In genomic region chr1:37997256-37998088, GRCh38 we compare ENCODE assay signal across 12 cellular contexts. TPM values are rescaled to one million over a fixed set of nuclear protein-coding genes. Genes with fewer than 3 reads are reported as not detected.
DNase-seq lines count a peak whose midpoint lies in the region; ATAC-seq and TF ChIP-seq lines count a peak whose summit lies in the region.
"Had no signal": no experiment of that assay in that cellular context is flagged by ENCODE, and none has a peak within 500 bp of the region (broad histone marks: within the 10 kb centered on the region; RNA-seq: fewer than 3 reads in every experiment).

No MANE protein-coding gene starts in this region.

- H3K36me3 ChIP-seq in neutrophil: peaks cover 21% of the 10 kb centered on the region

- DNase-seq in activated naive CD8-positive, alpha-beta T cell treated with anti-CD3 and anti-CD28 coated beads, Interleukin-2, amount 50 U/mL, for 24 hours: no peak
- DNase-seq in activated naive CD8-positive, alpha-beta T cell treated with anti-CD3 and anti-CD28 coated beads for 36 hours: no peak
- DNase-seq in endothelial cell (ENCODE audit: low spot score) (no peak), ureter (ENCODE audit: low spot score) (peak; percentile 49), NCI-H1092 (lab: John Stamatoyannopoulos, UW) (no peak), glutamatergic neuron (no peak)
- DNase-seq: NCI-H1048, NCI-H510A, T1000 had no signal

- H3K4me3 ChIP-seq in neutrophil (ENCODE audit: low read depth in 1 of 2, low read length in 1 of 2): peak overlapping the region; percentile 56
- H3K4me3 ChIP-seq: A549 had no signal

- H3K9me3 Mint-ChIP-seq in activated naive CD8-positive, alpha-beta T cell treated with anti-CD3 and anti-CD28 coated beads, Interleukin-2, amount 50 U/mL, for 24 hours: no peaks in the 10 kb centered on the region
- no peaks in the 10 kb centered on the region for H3K9me3 Mint-ChIP-seq in activated naive CD8-positive, alpha-beta T cell treated with anti-CD3 and anti-CD28 coated beads for 36 hours
- H3K9me3 Mint-ChIP-seq in endothelial cell (ENCODE audit: unreplicated experiment) (no peaks in the 10 kb centered on the region), glutamatergic neuron (ENCODE audit: unreplicated experiment) (peaks cover 4% of the 10 kb centered on the region)

- H3K27me3 Mint-ChIP-seq in activated naive CD8-positive, alpha-beta T cell treated with anti-CD3 and anti-CD28 coated beads, Interleukin-2, amount 50 U/mL, for 24 hours: no peaks in the 10 kb centered on the region
- H3K27me3 Mint-ChIP-seq in activated naive CD8-positive, alpha-beta T cell treated with anti-CD3 and anti-CD28 coated beads for 36 hours: no peaks in the 10 kb centered on the region
- H3K27me3 Mint-ChIP-seq in endothelial cell (ENCODE audit: unreplicated experiment): peaks cover 21% of the 10 kb centered on the region
- peaks cover 11% of the 10 kb centered on the region for H3K27me3 Mint-ChIP-seq in glutamatergic neuron (ENCODE audit: unreplicated experiment)

- H3K27ac ChIP-seq in neutrophil: peak overlapping the region; percentile 91
- H3K27ac ChIP-seq: A549 had no signal

- TF ChIP-seq CTCF in endothelial cell (IDR thresholded peaks at IDR 0.05; ENCODE audit: unreplicated experiment) (no peak), neutrophil (IDR thresholded peaks at IDR 0.05) (no peak), glutamatergic neuron (IDR thresholded peaks at IDR 0.05; ENCODE audit: partially characterized antibody, unreplicated experiment) (no peak)

- no peaks in the 10 kb centered on the region for H3K9me3 ChIP-seq in neutrophil
- H3K9me3 ChIP-seq: A549 had no signal

- no peaks in the 10 kb centered on the region for H3K27me3 ChIP-seq in neutrophil

- peak overlapping the region; percentile 31 for H3K27ac Mint-ChIP-seq in activated naive CD8-positive, alpha-beta T cell treated with anti-CD3 and anti-CD28 coated beads, Interleukin-2, amount 50 U/mL, for 24 hours
- H3K27ac Mint-ChIP-seq in activated naive CD8-positive, alpha-beta T cell treated with anti-CD3 and anti-CD28 coated beads for 36 hours: no peak overlapping the region
- peak overlapping the region; percentile 100 for H3K27ac Mint-ChIP-seq in endothelial cell (ENCODE audit: unreplicated experiment)
- no peak overlapping the region for H3K27ac Mint-ChIP-seq in glutamatergic neuron (ENCODE audit: unreplicated experiment)

- ATAC-seq in activated naive CD8-positive, alpha-beta T cell treated with anti-CD3 and anti-CD28 coated beads, Interleukin-2, amount 50 U/mL, for 24 hours: no peak
- no peak for ATAC-seq in HG02938 (IDR thresholded peaks at IDR 0.05; ENCODE audit: unreplicated experiment)
- ATAC-seq: A549 had no signal

- peaks cover 82 to 83% of the 10 kb centered on the region in 2 experiments for H3K4me1 ChIP-seq in neutrophil (ENCODE audit: control insufficient read depth in 1 of 2, insufficient read depth in 1 of 2, low read depth in 1 of 2, low read length in 1 of 2)

- peaks cover 30% of the 10 kb centered on the region for H3K36me3 Mint-ChIP-seq in activated naive CD8-positive, alpha-beta T cell treated with anti-CD3 and anti-CD28 coated beads, Interleukin-2, amount 50 U/mL, for 24 hours (ENCODE audit: low read depth)
- peaks cover 20% of the 10 kb centered on the region for H3K36me3 Mint-ChIP-seq in activated naive CD8-positive, alpha-beta T cell treated with anti-CD3 and anti-CD28 coated beads for 36 hours
- H3K36me3 Mint-ChIP-seq in endothelial cell (ENCODE audit: low read depth, unreplicated experiment) (peaks cover 39% of the 10 kb centered on the region), glutamatergic neuron (ENCODE audit: unreplicated experiment) (peaks cover 5% of the 10 kb centered on the region)

- H3K4me3 Mint-ChIP-seq in activated naive CD8-positive, alpha-beta T cell treated with anti-CD3 and anti-CD28 coated beads, Interleukin-2, amount 50 U/mL, for 24 hours: no peak overlapping the region
- no peak overlapping the region for H3K4me3 Mint-ChIP-seq in activated naive CD8-positive, alpha-beta T cell treated with anti-CD3 and anti-CD28 coated beads for 36 hours
- H3K4me3 Mint-ChIP-seq in endothelial cell (ENCODE audit: unreplicated experiment) (no peak overlapping the region), glutamatergic neuron (ENCODE audit: unreplicated experiment) (no peak overlapping the region)

- H3K4me1 Mint-ChIP-seq in activated naive CD8-positive, alpha-beta T cell treated with anti-CD3 and anti-CD28 coated beads, Interleukin-2, amount 50 U/mL, for 24 hours: peaks cover 64% of the 10 kb centered on the region
- H3K4me1 Mint-ChIP-seq in activated naive CD8-positive, alpha-beta T cell treated with anti-CD3 and anti-CD28 coated beads for 36 hours: peaks cover 41% of the 10 kb centered on the region
- H3K4me1 Mint-ChIP-seq in endothelial cell (ENCODE audit: unreplicated experiment) (peaks cover 58% of the 10 kb centered on the region), glutamatergic neuron (ENCODE audit: low read depth, unreplicated experiment) (peaks cover 16% of the 10 kb centered on the region)

RNA-seq across cellular contexts. Expression of gene SF3A3, which starts 7.7 kb away (rescaled TPM):
- 100 to 1,000 TPM; 121 to 125 TPM for total RNA-seq in activated naive CD8-positive, alpha-beta T cell treated with anti-CD3 and anti-CD28 coated beads for 36 hours
- total RNA-seq in endothelial cell (ENCODE audit: unreplicated experiment): 59.2 TPM
- 44.0 TPM for total RNA-seq in ureter
- total RNA-seq in glutamatergic neuron (ENCODE audit: unreplicated experiment): 73.0 TPM

RNA-seq across cellular contexts. Expression of gene FHL3, which starts 7.8 kb away (rescaled TPM):
- 10 to 100 TPM; 26.5 to 27.7 TPM for total RNA-seq in activated naive CD8-positive, alpha-beta T cell treated with anti-CD3 and anti-CD28 coated beads for 36 hours
- 142 TPM for total RNA-seq in endothelial cell (ENCODE audit: unreplicated experiment)
- total RNA-seq in ureter: 18.2 TPM
- 20.0 TPM for total RNA-seq in glutamatergic neuron (ENCODE audit: unreplicated experiment)

RNA-seq across cellular contexts. Expression of gene UTP11, which starts 15.1 kb away (rescaled TPM):
- total RNA-seq in activated naive CD8-positive, alpha-beta T cell treated with anti-CD3 and anti-CD28 coated beads for 36 hours: 10 to 100 TPM; 83.5 to 89.2 TPM
- total RNA-seq in endothelial cell (ENCODE audit: unreplicated experiment): 44.7 TPM
- 34.2 TPM for total RNA-seq in ureter
- total RNA-seq in glutamatergic neuron (ENCODE audit: unreplicated experiment): 34.6 TPM

RNA-seq across cellular contexts. Expression of gene POU3F1, which starts 49.1 kb away (rescaled TPM):
- total RNA-seq in activated naive CD8-positive, alpha-beta T cell treated with anti-CD3 and anti-CD28 coated beads for 36 hours: under 1 TPM in 1 of 2 experiments, not detected in 1; 0.10 TPM
- total RNA-seq in endothelial cell (ENCODE audit: unreplicated experiment) (1.2 TPM), ureter (2.8 TPM), glutamatergic neuron (ENCODE audit: unreplicated experiment) (9.3 TPM)

RNA-seq across cellular contexts. Expression of gene INPP5B, which starts 50.6 kb away (rescaled TPM):
- total RNA-seq in activated naive CD8-positive, alpha-beta T cell treated with anti-CD3 and anti-CD28 coated beads for 36 hours: 10 to 100 TPM; 26.6 to 27.7 TPM
- total RNA-seq in endothelial cell (ENCODE audit: unreplicated experiment) (18.4 TPM), ureter (38.1 TPM), glutamatergic neuron (ENCODE audit: unreplicated experiment) (19.3 TPM)

Comparison
In these comparisons a context has a peak if more than half of its experiments do, and no peak if none do; other contexts are left out.
1. H3K27ac Mint-ChIP-seq: peak in activated naive CD8-positive, alpha-beta T cell treated with anti-CD3 and anti-CD28 coated beads, Interleukin-2, amount 50 U/mL, for 24 hours (single experiment) and endothelial cell (single experiment); none in activated naive CD8-positive, alpha-beta T cell treated with anti-CD3 and anti-CD28 coated beads for 36 hours (single experiment) and glutamatergic neuron (single experiment).